ENCODE assay signal across 8 cellular contexts in genomic region chr19:34232566-34233481, GRCh38. TPM values are rescaled to one million over a fixed set of nuclear protein-coding genes. Genes with fewer than 3 reads are reported as not detected.
DNase-seq lines count a peak whose midpoint lies in the region; ATAC-seq and TF ChIP-seq lines count a peak whose summit lies in the region.

No MANE protein-coding gene starts in this region.

- intact Hi-C loops in breast epithelium (cut with DNase I; ENCODE audit: low total_unique reads): no loop called here

- TF ChIP-seq POLR2A in breast epithelium (IDR thresholded peaks at IDR 0.05): no peak

- DNase-seq in AG08396 (ENCODE audit: low spot score) (peak; percentile 78), GM19238 (ENCODE audit: insufficient read length, low spot score) (peak; percentile 24), NCI-H82 treated with DMSO at 0.1 percent for 48 hours (lab: John Stamatoyannopoulos, UW; ENCODE audit: unreplicated experiment) (peak; percentile 77), breast epithelium (ENCODE audit: low spot score in 2 of 2) (peak in 1 of 2 donors; percentile 53), substantia nigra (lab: John Stamatoyannopoulos, UW) (peak in 34 of 49 donors; percentile 12 to 60 (median 36))

- H3K27ac ChIP-seq in breast epithelium (peak overlapping the region; percentile 82 to 85), layer of hippocampus (ENCODE audit: low read depth, low read length) (peak overlapping the region; percentile 80), substantia nigra (ENCODE audit: low read depth, low read length, poor library complexity, severe bottlenecking) (peak overlapping the region; percentile 70)

- peak overlapping the region in 1 of 3 donors; percentile 44 for H3K4me3 ChIP-seq in breast epithelium

- no peaks in the 10 kb centered on the region for H3K9me3 ChIP-seq in breast epithelium

- no peak for TF ChIP-seq CTCF in breast epithelium (IDR thresholded peaks at IDR 0.05)

- H3K36me3 ChIP-seq in breast epithelium: peaks cover 6% of the 10 kb centered on the region

- no peaks in the 10 kb centered on the region for H3K4me1 ChIP-seq in breast epithelium

- H3K27me3 ChIP-seq in breast epithelium (no peaks in the 10 kb centered on the region), layer of hippocampus (ENCODE audit: control insufficient read depth, insufficient read depth, low read length) (no peaks in the 10 kb centered on the region)

- ATAC-seq in GM19328 (IDR thresholded peaks at IDR 0.05; ENCODE audit: unreplicated experiment): no peak
- ATAC-seq in HG02870 (IDR thresholded peaks at IDR 0.05; ENCODE audit: unreplicated experiment): no peak

RNA-seq across cellular contexts. Expression of gene GARRE1, which starts 21.5 kb away (rescaled TPM):
- 10 to 100 TPM; 21.0 to 43.9 (median 25.2) TPM for total RNA-seq in breast epithelium
